In the genomic region with DNA sequence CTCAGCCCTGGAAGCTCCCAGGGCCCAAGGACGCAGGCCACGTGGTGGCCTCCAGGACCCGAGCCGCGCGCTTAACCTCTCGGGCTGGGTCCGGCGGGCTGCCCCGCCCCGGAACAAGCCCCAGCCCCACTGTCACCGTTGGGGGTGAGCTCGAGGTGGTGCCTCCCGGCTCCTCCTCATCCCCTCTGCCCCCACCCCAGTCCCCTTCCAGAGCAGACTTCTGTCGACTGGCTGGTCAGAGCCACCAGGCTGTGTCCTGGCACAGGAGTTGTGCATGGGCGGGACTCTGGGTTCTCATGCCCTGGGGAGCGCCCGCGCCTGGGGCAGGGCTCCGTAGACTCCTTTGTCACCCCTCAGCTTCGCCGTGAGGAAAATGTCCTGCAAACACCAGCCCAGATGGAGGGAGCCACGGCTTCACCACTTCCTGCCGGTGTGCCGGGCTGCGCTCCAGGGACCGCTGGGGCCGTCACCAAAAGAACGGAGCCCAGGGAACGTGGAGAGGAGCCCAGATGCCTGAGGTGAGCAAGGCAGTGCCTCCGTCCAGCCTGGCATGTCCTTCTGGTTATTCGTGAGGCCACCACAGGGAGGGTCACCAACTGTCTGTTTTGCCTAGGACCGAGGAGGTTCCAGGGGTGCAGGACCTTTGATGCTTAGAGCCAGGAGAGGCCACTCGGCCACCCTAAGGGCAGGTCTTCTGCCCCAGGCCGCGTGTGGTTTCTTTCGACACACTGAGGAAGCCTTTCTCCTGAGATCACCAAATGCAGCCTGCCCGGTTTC, we compare ENCODE assay signal across 1 cellular context.
TF ChIP-seq lines count a peak whose summit lies in the region.

No MANE protein-coding gene starts in this region.

TF ChIP-seq in HepG2, 621 proteins besides CTCF, POLR2A, EP300 and RAD21 (continued from another document and continues in another):
- TF ChIP-seq, protein P1, sequence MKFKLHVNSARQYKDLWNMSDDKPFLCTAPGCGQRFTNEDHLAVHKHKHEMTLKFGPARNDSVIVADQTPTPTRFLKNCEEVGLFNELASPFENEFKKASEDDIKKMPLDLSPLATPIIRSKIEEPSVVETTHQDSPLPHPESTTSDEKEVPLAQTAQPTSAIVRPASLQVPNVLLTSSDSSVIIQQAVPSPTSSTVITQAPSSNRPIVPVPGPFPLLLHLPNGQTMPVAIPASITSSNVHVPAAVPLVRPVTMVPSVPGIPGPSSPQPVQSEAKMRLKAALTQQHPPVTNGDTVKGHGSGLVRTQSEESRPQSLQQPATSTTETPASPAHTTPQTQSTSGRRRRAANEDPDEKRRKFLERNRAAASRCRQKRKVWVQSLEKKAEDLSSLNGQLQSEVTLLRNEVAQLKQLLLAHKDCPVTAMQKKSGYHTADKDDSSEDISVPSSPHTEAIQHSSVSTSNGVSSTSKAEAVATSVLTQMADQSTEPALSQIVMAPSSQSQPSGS (CRISPR knock-in tag; IDR thresholded peaks at IDR 0.05): peak; percentile 22; the same call in 1 of the 2 replicates
- TF ChIP-seq GATAD2A (CRISPR knock-in tag; IDR thresholded peaks at IDR 0.05) (peak; percentile 62; the same call in 1 of the 2 replicates), ZFP1 (CRISPR knock-in tag; IDR thresholded peaks at IDR 0.05) (no peak), HOXA3 (CRISPR knock-in tag; IDR thresholded peaks at IDR 0.05) (peak; percentile 78), ZNF776 (CRISPR knock-in tag; IDR thresholded peaks at IDR 0.05) (no peak), ZNF788 (CRISPR knock-in tag; IDR thresholded peaks at IDR 0.05; ENCODE audit: borderline replicate concordance) (peak; percentile 52; the same call in 1 of the 2 replicates), ZSCAN20 (CRISPR knock-in tag; IDR thresholded peaks at IDR 0.05; ENCODE audit: borderline replicate concordance) (peak; percentile 14; the same call in 1 of the 2 replicates), KDM5B (CRISPR knock-in tag; IDR thresholded peaks at IDR 0.05; ENCODE audit: borderline replicate concordance) (no peak), HOXD1 (CRISPR knock-in tag; IDR thresholded peaks at IDR 0.05) (no peak), ZFP36L2 (CRISPR knock-in tag; IDR thresholded peaks at IDR 0.05) (no peak), NAIF1 (CRISPR knock-in tag; IDR thresholded peaks at IDR 0.05; ENCODE audit: borderline replicate concordance) (peak; percentile 73; the same call in 1 of the 2 replicates), FOSL1 (CRISPR knock-in tag; IDR thresholded peaks at IDR 0.05; ENCODE audit: borderline replicate concordance) (no peak), ATF1 (CRISPR knock-in tag; IDR thresholded peaks at IDR 0.05) (no peak), ZNF180 (CRISPR knock-in tag; IDR thresholded peaks at IDR 0.05; ENCODE audit: borderline replicate concordance, low read depth) (no peak), CCAR2 (optimal IDR thresholded peaks at IDR 0.05; ENCODE audit: low read depth, low read length) (no peak), RAD51 (IDR thresholded peaks at IDR 0.05; ENCODE audit: borderline replicate concordance) (no peak), THYN1 (CRISPR knock-in tag; IDR thresholded peaks at IDR 0.05; ENCODE audit: borderline replicate concordance, low read depth) (no peak), ZKSCAN8 (CRISPR knock-in tag; IDR thresholded peaks at IDR 0.05; ENCODE audit: borderline replicate concordance) (no peak), MAFG (CRISPR knock-in tag; IDR thresholded peaks at IDR 0.05) (no peak), POGZ (CRISPR knock-in tag; IDR thresholded peaks at IDR 0.05) (no peak), MXD4 (CRISPR knock-in tag; IDR thresholded peaks at IDR 0.05) (no peak; the same call in none of the 2 replicates), ZNF782 (CRISPR knock-in tag; IDR thresholded peaks at IDR 0.05; ENCODE audit: borderline replicate concordance) (peak; percentile 57; the same call in 1 of the 2 replicates), NR2F1 (CRISPR knock-in tag; IDR thresholded peaks at IDR 0.05) (no peak; a peak in 1 of 4 replicates), ZNF549 (CRISPR knock-in tag; IDR thresholded peaks at IDR 0.05) (no peak), NFATC3 (CRISPR knock-in tag; IDR thresholded peaks at IDR 0.05) (no peak), ERF (CRISPR knock-in tag; IDR thresholded peaks at IDR 0.05) (peak; percentile 85), ZNF3 (CRISPR knock-in tag; IDR thresholded peaks at IDR 0.05) (no peak), TCF7 (IDR thresholded peaks at IDR 0.05; ENCODE audit: low read depth) (no peak), IRX3 (CRISPR knock-in tag; IDR thresholded peaks at IDR 0.05; ENCODE audit: borderline replicate concordance, low read depth) (peak; percentile 80; the same call in 1 of the 2 replicates), ZKSCAN5 (CRISPR knock-in tag; IDR thresholded peaks at IDR 0.05) (no peak), ZNF260 (CRISPR knock-in tag; IDR thresholded peaks at IDR 0.05; ENCODE audit: borderline replicate concordance, low read depth) (no peak), ZBTB1 (CRISPR knock-in tag; IDR thresholded peaks at IDR 0.05; ENCODE audit: borderline replicate concordance) (no peak), ZSCAN21 (CRISPR knock-in tag; IDR thresholded peaks at IDR 0.05; ENCODE audit: borderline replicate concordance) (0 out of 2 replicates have a peak, but pooled peaks have one; percentile 80), FOXC1 (CRISPR knock-in tag; IDR thresholded peaks at IDR 0.05; ENCODE audit: borderline replicate concordance) (no peak), ZNF354B (CRISPR knock-in tag; IDR thresholded peaks at IDR 0.05) (no peak), ZNF264 (CRISPR knock-in tag; IDR thresholded peaks at IDR 0.05) (no peak), TEAD3 (CRISPR knock-in tag; optimal IDR thresholded peaks at IDR 0.05; ENCODE audit: borderline replicate concordance) (no peak), ZNF331 (CRISPR knock-in tag; IDR thresholded peaks at IDR 0.05) (peak; percentile 34; the same call in 1 of the 2 replicates), MYC (CRISPR knock-in tag; IDR thresholded peaks at IDR 0.05; ENCODE audit: borderline replicate concordance) (peak; percentile 98)
- TF ChIP-seq, protein P2, sequence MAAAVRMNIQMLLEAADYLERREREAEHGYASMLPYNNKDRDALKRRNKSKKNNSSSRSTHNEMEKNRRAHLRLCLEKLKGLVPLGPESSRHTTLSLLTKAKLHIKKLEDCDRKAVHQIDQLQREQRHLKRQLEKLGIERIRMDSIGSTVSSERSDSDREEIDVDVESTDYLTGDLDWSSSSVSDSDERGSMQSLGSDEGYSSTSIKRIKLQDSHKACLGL (CRISPR knock-in tag; IDR thresholded peaks at IDR 0.05): peak; percentile 86
- TF ChIP-seq, protein P3, sequence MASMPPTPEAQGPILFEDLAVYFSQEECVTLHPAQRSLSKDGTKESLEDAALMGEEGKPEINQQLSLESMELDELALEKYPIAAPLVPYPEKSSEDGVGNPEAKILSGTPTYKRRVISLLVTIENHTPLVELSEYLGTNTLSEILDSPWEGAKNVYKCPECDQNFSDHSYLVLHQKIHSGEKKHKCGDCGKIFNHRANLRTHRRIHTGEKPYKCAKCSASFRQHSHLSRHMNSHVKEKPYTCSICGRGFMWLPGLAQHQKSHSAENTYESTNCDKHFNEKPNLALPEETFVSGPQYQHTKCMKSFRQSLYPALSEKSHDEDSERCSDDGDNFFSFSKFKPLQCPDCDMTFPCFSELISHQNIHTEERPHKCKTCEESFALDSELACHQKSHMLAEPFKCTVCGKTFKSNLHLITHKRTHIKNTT (CRISPR knock-in tag; IDR thresholded peaks at IDR 0.05): no peak
- TF ChIP-seq, protein P4, sequence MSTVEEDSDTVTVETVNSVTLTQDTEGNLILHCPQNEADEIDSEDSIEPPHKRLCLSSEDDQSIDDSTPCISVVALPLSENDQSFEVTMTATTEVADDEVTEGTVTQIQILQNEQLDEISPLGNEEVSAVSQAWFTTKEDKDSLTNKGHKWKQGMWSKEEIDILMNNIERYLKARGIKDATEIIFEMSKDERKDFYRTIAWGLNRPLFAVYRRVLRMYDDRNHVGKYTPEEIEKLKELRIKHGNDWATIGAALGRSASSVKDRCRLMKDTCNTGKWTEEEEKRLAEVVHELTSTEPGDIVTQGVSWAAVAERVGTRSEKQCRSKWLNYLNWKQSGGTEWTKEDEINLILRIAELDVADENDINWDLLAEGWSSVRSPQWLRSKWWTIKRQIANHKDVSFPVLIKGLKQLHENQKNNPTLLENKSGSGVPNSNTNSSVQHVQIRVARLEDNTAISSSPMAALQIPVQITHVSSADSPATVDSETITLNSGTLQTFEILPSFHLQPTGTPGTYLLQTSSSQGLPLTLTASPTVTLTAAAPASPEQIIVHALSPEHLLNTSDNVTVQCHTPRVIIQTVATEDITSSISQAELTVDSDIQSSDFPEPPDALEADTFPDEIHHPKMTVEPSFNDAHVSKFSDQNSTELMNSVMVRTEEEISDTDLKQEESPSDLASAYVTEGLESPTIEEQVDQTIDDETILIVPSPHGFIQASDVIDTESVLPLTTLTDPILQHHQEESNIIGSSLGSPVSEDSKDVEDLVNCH (CRISPR knock-in tag; IDR thresholded peaks at IDR 0.05): no peak
- TF ChIP-seq, protein P5, sequence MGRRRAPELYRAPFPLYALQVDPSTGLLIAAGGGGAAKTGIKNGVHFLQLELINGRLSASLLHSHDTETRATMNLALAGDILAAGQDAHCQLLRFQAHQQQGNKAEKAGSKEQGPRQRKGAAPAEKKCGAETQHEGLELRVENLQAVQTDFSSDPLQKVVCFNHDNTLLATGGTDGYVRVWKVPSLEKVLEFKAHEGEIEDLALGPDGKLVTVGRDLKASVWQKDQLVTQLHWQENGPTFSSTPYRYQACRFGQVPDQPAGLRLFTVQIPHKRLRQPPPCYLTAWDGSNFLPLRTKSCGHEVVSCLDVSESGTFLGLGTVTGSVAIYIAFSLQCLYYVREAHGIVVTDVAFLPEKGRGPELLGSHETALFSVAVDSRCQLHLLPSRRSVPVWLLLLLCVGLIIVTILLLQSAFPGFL (CRISPR knock-in tag; IDR thresholded peaks at IDR 0.05): no peak
- TF ChIP-seq, protein P6, sequence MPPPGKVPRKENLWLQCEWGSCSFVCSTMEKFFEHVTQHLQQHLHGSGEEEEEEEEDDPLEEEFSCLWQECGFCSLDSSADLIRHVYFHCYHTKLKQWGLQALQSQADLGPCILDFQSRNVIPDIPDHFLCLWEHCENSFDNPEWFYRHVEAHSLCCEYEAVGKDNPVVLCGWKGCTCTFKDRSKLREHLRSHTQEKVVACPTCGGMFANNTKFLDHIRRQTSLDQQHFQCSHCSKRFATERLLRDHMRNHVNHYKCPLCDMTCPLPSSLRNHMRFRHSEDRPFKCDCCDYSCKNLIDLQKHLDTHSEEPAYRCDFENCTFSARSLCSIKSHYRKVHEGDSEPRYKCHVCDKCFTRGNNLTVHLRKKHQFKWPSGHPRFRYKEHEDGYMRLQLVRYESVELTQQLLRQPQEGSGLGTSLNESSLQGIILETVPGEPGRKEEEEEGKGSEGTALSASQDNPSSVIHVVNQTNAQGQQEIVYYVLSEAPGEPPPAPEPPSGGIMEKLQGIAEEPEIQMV (CRISPR knock-in tag; IDR thresholded peaks at IDR 0.05; ENCODE audit: low read depth): peak; percentile 22; the same call in 1 of the 2 replicates
- TF ChIP-seq, protein P7, sequence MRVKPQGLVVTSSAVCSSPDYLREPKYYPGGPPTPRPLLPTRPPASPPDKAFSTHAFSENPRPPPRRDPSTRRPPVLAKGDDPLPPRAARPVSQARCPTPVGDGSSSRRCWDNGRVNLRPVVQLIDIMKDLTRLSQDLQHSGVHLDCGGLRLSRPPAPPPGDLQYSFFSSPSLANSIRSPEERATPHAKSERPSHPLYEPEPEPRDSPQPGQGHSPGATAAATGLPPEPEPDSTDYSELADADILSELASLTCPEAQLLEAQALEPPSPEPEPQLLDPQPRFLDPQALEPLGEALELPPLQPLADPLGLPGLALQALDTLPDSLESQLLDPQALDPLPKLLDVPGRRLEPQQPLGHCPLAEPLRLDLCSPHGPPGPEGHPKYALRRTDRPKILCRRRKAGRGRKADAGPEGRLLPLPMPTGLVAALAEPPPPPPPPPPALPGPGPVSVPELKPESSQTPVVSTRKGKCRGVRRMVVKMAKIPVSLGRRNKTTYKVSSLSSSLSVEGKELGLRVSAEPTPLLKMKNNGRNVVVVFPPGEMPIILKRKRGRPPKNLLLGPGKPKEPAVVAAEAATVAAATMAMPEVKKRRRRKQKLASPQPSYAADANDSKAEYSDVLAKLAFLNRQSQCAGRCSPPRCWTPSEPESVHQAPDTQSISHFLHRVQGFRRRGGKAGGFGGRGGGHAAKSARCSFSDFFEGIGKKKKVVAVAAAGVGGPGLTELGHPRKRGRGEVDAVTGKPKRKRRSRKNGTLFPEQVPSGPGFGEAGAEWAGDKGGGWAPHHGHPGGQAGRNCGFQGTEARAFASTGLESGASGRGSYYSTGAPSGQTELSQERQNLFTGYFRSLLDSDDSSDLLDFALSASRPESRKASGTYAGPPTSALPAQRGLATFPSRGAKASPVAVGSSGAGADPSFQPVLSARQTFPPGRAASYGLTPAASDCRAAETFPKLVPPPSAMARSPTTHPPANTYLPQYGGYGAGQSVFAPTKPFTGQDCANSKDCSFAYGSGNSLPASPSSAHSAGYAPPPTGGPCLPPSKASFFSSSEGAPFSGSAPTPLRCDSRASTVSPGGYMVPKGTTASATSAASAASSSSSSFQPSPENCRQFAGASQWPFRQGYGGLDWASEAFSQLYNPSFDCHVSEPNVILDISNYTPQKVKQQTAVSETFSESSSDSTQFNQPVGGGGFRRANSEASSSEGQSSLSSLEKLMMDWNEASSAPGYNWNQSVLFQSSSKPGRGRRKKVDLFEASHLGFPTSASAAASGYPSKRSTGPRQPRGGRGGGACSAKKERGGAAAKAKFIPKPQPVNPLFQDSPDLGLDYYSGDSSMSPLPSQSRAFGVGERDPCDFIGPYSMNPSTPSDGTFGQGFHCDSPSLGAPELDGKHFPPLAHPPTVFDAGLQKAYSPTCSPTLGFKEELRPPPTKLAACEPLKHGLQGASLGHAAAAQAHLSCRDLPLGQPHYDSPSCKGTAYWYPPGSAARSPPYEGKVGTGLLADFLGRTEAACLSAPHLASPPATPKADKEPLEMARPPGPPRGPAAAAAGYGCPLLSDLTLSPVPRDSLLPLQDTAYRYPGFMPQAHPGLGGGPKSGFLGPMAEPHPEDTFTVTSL (CRISPR knock-in tag; IDR thresholded peaks at IDR 0.05; ENCODE audit: borderline replicate concordance): peak; percentile 37; the same call in 1 of the 2 replicates
- TF ChIP-seq, protein P8, sequence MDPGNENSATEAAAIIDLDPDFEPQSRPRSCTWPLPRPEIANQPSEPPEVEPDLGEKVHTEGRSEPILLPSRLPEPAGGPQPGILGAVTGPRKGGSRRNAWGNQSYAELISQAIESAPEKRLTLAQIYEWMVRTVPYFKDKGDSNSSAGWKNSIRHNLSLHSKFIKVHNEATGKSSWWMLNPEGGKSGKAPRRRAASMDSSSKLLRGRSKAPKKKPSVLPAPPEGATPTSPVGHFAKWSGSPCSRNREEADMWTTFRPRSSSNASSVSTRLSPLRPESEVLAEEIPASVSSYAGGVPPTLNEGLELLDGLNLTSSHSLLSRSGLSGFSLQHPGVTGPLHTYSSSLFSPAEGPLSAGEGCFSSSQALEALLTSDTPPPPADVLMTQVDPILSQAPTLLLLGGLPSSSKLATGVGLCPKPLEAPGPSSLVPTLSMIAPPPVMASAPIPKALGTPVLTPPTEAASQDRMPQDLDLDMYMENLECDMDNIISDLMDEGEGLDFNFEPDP (CRISPR knock-in tag; conservative IDR thresholded peaks at IDR 0.05): no peak
